Comparison of ENCODE assay signal across 8 cellular contexts in genomic region chr1:32071758-32072621, GRCh38. TPM values are rescaled to one million over a fixed set of nuclear protein-coding genes. Genes with fewer than 3 reads are reported as not detected.
DNase-seq lines count a peak whose midpoint lies in the region; ATAC-seq, FAIRE-seq and TF ChIP-seq lines count a peak whose summit lies in the region.

No MANE protein-coding gene starts in this region.

- H3K36me3 ChIP-seq in K562 (ENCODE audit: control insufficient read depth, insufficient read depth, low read length) (peaks cover 20% of the 10 kb centered on the region; the same call in 2 of the 3 replicates), right lobe of liver (peaks cover 0 to 10% (median 4%) of the 10 kb centered on the region in 4 donors), tibial nerve (peaks cover 0 to 21% (median 5%) of the 10 kb centered on the region in 3 donors)

- CTCF ChIA-PET in K562 (lab: Yijun Ruan, JAX; ENCODE audit: low intra/inter-chr PET ratio): interaction anchor here (0.6 to 0.8 kb wide), 2 partner anchors 9 to 84 kb away, joined by 3 to 4 read pairs; no protein-coding TSS in a partner anchor

- H3K27ac ChIP-seq in K562 (ENCODE audit: extremely low read depth, low read depth, low read length) (peak overlapping the region; percentile 13; the same call in 2 of the 3 replicates), right lobe of liver (peak overlapping the region; percentile 81 to 86 (median 86)), tibial nerve (peak overlapping the region; percentile 83 to 93 (median 88))

- peak overlapping the region; percentile 99 for H2AFZ ChIP-seq in K562 (ENCODE audit: low read depth, low read length)

- ATAC-seq in K562 (no peak), right lobe of liver (no peak)

- in situ Hi-C loops in K562 (cut with MboI): no loop called here

- FAIRE-seq in K562 (lab: Jason Lieb, UNC): peak; percentile 6

- H3K4me3 ChIP-seq in NB4 (ENCODE audit: low read depth, low read length) (peak overlapping the region; percentile 68), K562 (peak overlapping the region; percentile 83), right lobe of liver (peak overlapping the region; percentile 71 to 93 (median 83)), tibial nerve (peak overlapping the region; percentile 63 to 87 (median 71))

- TF ChIP-seq POLR2A in NB4 (IDR thresholded peaks at IDR 0.05; ENCODE audit: extremely low read depth, insufficient read length) (no peak), K562 (conservative IDR thresholded peaks at IDR 0.05) (no peak), right lobe of liver (IDR thresholded peaks at IDR 0.05) (no peak), tibial nerve (IDR thresholded peaks at IDR 0.05) (no peak)

- peaks cover 17 to 24% of the 10 kb centered on the region in 2 experiments for H3K4me1 ChIP-seq in K562 (replicated peaks in 1 of 2; ENCODE audit: control insufficient read depth in 2 of 2, insufficient read depth in 2 of 2, low read length in 2 of 2)
- H3K4me1 ChIP-seq in right lobe of liver: peaks cover 0 to 7% (median 0%) of the 10 kb centered on the region in 4 donors
- H3K4me1 ChIP-seq in tibial nerve: peaks cover 0 to 40% (median 11%) of the 10 kb centered on the region in 4 donors

- no peaks in the 10 kb centered on the region; the same call in 1 of the 2 replicates for H4K20me1 ChIP-seq in K562 (replicated peaks; ENCODE audit: control insufficient read depth, insufficient read depth, low read length)

- H3K27me3 ChIP-seq in K562 (ENCODE audit: control insufficient read depth in 2 of 2, insufficient read depth in 2 of 2, low read length in 2 of 2) (no peaks in the 10 kb centered on the region), right lobe of liver (no peaks in the 10 kb centered on the region), tibial nerve (no peaks in the 10 kb centered on the region)

- no peaks in the 10 kb centered on the region for H3K9me3 ChIP-seq in K562 (replicated peaks; ENCODE audit: control insufficient read depth, insufficient read depth, low read depth, low read length)
- no peaks in the 10 kb centered on the region for H3K9me3 ChIP-seq in right lobe of liver
- H3K9me3 ChIP-seq in tibial nerve: no peaks in the 10 kb centered on the region

- peaks cover 4% of the 10 kb centered on the region for H3K9me1 ChIP-seq in K562 (ENCODE audit: control insufficient read depth, insufficient read depth, low read length)

- WGBS in K562 (ENCODE audit: insufficient coverage, low coverage, missing lambda C conversion rate): 15% methylated on average over 14 of the region's 14 CpGs
- 5% methylated on average over 12 of the region's 14 CpGs for WGBS in right lobe of liver (ENCODE audit: insufficient coverage, low coverage, low lambda C conversion rate, missing lambda C conversion rate)
- 13 to 15% methylated on average over 14 of the region's 14 CpGs for WGBS in tibial nerve, 2 donors

- peak overlapping the region; percentile 89 for H3K4me2 ChIP-seq in K562 (ENCODE audit: insufficient read depth, low read length)

- intact Hi-C loops in K562 (cut with micrococcal nuclease) (loop anchor here (2.0 kb wide), 2 partner anchors 37 to 107 kb away; partner anchors contain the start of genes KPNA6 and TXLNA), right lobe of liver (cut with DNase I) (no loop called here)

- TF ChIP-seq CTCF in NB4 (IDR thresholded peaks at IDR 0.05; ENCODE audit: low read depth, low read length) (no peak), K562 (IDR thresholded peaks at IDR 0.05 in 2 of 3, conservative IDR thresholded peaks at IDR 0.05 in 1 of 3; ENCODE audit: insufficient read depth in 2 of 3, low read depth in 1 of 3, low read length in 3 of 3) (0 out of 6 replicates have a peak, but pooled peaks of 1 of the 3 experiments have one; percentile 31), right lobe of liver (IDR thresholded peaks at IDR 0.05) (no peak), tibial nerve (IDR thresholded peaks at IDR 0.05) (no peak)

- no peak for TF ChIP-seq EP300 in K562 (IDR thresholded peaks at IDR 0.05; ENCODE audit: low read length)
- TF ChIP-seq EP300 in tibial nerve (IDR thresholded peaks at IDR 0.05): no peak

- peak overlapping the region; percentile 60 to 89 for H3K9ac ChIP-seq in K562 (ENCODE audit: insufficient read depth in 1 of 2, low read depth in 2 of 2, low read length in 2 of 2)

- peak in 1 of 2 experiments; percentile 13; a peak in 1 of 4 replicates for TF ChIP-seq RAD21 in K562 (CRISPR knock-in tag; conservative IDR thresholded peaks at IDR 0.05 in 1 of 2, IDR thresholded peaks at IDR 0.05 in 1 of 2)

- TSS peak; percentile 76 for BruUV-seq in K562 (replicated peaks; lab: Mats Ljungman, UMichigan)

- POLR2A ChIA-PET in K562 (lab: Yijun Ruan, JAX): interaction anchor here (0.6 to 2.7 kb wide), 9 partner anchors 10 to 264 kb away, joined by 3 to 17 read pairs (median 7); partner anchors contain the start of genes KPNA6 and MARCKSL1

- DNase-seq in NCI-H2107 treated with DMSO at 0.1 percent for 48 hours (lab: John Stamatoyannopoulos, UW; ENCODE audit: unreplicated experiment): peak; percentile 67
- DNase-seq in NCI-H2107 (lab: John Stamatoyannopoulos, UW): no peak
- no peak for DNase-seq in NB4 (ENCODE audit: low read depth)
- DNase-seq in K562 (ENCODE audit: extremely low read depth in 1 of 4, low spot score in 3 of 4): no peak
- DNase-seq in right lobe of liver: no peak
- DNase-seq in tibial nerve (ENCODE audit: low spot score in 2 of 2): no peak
- no peak for DNase-seq in HUDEP-2 (lab: John Stamatoyannopoulos, UW; ENCODE audit: unreplicated experiment in 76 of 76)
- no peak for DNase-seq in effector CD4-positive, alpha-beta T cell

- H3K79me2 ChIP-seq in K562 (ENCODE audit: control insufficient read depth, insufficient read depth, low read length): peaks cover 21% of the 10 kb centered on the region

RNA-seq across cellular contexts. Expression of gene TMEM39B, which starts 0.7 kb away (rescaled TPM):
- 12.4 and 38.5 TPM in 2 replicates for total RNA-seq in K562 (2011; cell fraction: chromatin; rRNA removed; ENCODE audit: low replicate concordance)
- 42.0 and 48.5 TPM in 2 replicates for total RNA-seq in K562 (2011; cell fraction: nucleolus; rRNA removed)
- total RNA-seq in K562 (2011; cell fraction: nucleoplasm; rRNA removed): 31.2 and 37.3 TPM in 2 replicates
- total RNA-seq in K562 (2014; rRNA removed) (6.0 and 9.5 TPM in 2 replicates), K562 (2014; rRNA removed; fragmentation: Illumina TruSeq; extraction: Trizol) (4.9 and 6.9 TPM in 2 replicates), K562 (2015; rRNA removed; fragmentation: Illumina TruSeq; extraction: Trizol) (10.9 and 11.0 TPM in 2 replicates), K562 (2021) (28.5 and 29.3 TPM in 2 replicates), right lobe of liver (10 to 100 TPM in 1 of 6 experiments, 1 to 10 TPM in 5; 4.0 to 10.3 (median 6.3) TPM), tibial nerve (10 to 100 TPM in 2 of 4 donors, 1 to 10 TPM in 2; 3.7 to 13.2 (median 7.3) TPM)
- polyA plus RNA-seq in K562 (2011; rRNA removed) (9.7 and 22.5 TPM in 2 replicates), K562 (2014; fragmentation: Illumina TruSeq; extraction: Trizol) (17.4 and 17.7 TPM in 2 replicates), K562 (2014; fragmentation: Nextera tagmentation; extraction: Ambion mirVana) (1 to 10 TPM in 1 of 2 experiments, under 1 TPM in 1; 0.92 to 3.5 TPM), K562 (2014; rRNA removed) (10.9 and 12.2 TPM in 2 replicates)
- polyA plus RNA-seq in K562 (2011; cell fraction: cytosol; rRNA removed): 35.8 and 45.0 TPM in 2 replicates
- polyA plus RNA-seq in K562 (2011; cell fraction: nucleus; rRNA removed): 26.6 and 34.6 TPM in 2 replicates
- polyA plus RNA-seq in K562 (2012): 27.8 and 28.1 TPM in 2 replicates
- 12.3 and 16.2 TPM in 2 replicates for polyA minus RNA-seq in K562 (2011; rRNA and poly(A)+ RNA removed)
- polyA minus RNA-seq in K562 (2011; cell fraction: cytosol; rRNA and poly(A)+ RNA removed): 24.0 and 24.4 TPM in 2 replicates
- 11.2 and 12.8 TPM in 2 replicates for polyA minus RNA-seq in K562 (2011; cell fraction: nucleus; rRNA and poly(A)+ RNA removed)

RNA-seq across cellular contexts. Expression of gene KPNA6, which starts 35.9 kb away (rescaled TPM):
- 44.4 and 59.0 TPM in 2 replicates for total RNA-seq in K562 (2011; cell fraction: chromatin; rRNA removed; ENCODE audit: low replicate concordance)
- total RNA-seq in K562 (2011; cell fraction: nucleolus; rRNA removed): 21.2 and 22.4 TPM in 2 replicates
- total RNA-seq in K562 (2011; cell fraction: nucleoplasm; rRNA removed): 36.6 and 51.3 TPM in 2 replicates
- total RNA-seq in K562 (2014; rRNA removed) (20.1 and 26.7 TPM in 2 replicates), K562 (2014; rRNA removed; fragmentation: Illumina TruSeq; extraction: Trizol) (42.5 and 50.0 TPM in 2 replicates), K562 (2015; rRNA removed; fragmentation: Illumina TruSeq; extraction: Trizol) (36.9 and 38.9 TPM in 2 replicates), K562 (2021) (54.6 and 57.9 TPM in 2 replicates), right lobe of liver (10 to 100 TPM; 23.4 to 44.6 (median 34.0) TPM), tibial nerve (10 to 100 TPM; 30.3 to 39.3 (median 33.5) TPM)
- polyA plus RNA-seq in K562 (2011; rRNA removed) (36.6 and 41.6 TPM in 2 replicates), K562 (2014; fragmentation: Illumina TruSeq; extraction: Trizol) (26.6 and 30.0 TPM in 2 replicates), K562 (2014; fragmentation: Nextera tagmentation; extraction: Ambion mirVana) (10 to 100 TPM; 24.8 to 32.2 TPM), K562 (2014; rRNA removed) (27.6 and 32.2 TPM in 2 replicates)
- 18.7 and 33.1 TPM in 2 replicates for polyA plus RNA-seq in K562 (2011; cell fraction: cytosol; rRNA removed)
- 17.1 and 19.8 TPM in 2 replicates for polyA plus RNA-seq in K562 (2011; cell fraction: nucleus; rRNA removed)
- polyA plus RNA-seq in K562 (2012): 15.1 and 15.2 TPM in 2 replicates
- 47.4 and 66.2 TPM in 2 replicates for polyA minus RNA-seq in K562 (2011; rRNA and poly(A)+ RNA removed)
- polyA minus RNA-seq in K562 (2011; cell fraction: cytosol; rRNA and poly(A)+ RNA removed): 27.6 and 34.9 TPM in 2 replicates
- polyA minus RNA-seq in K562 (2011; cell fraction: nucleus; rRNA and poly(A)+ RNA removed): 8.8 and 20.9 TPM in 2 replicates

RNA-seq across cellular contexts. Expression of gene KHDRBS1, which starts 58.3 kb away (rescaled TPM):
- 35.0 and 69.1 TPM in 2 replicates for total RNA-seq in K562 (2011; cell fraction: chromatin; rRNA removed; ENCODE audit: low replicate concordance)
- 25.7 and 30.0 TPM in 2 replicates for total RNA-seq in K562 (2011; cell fraction: nucleolus; rRNA removed)
- 48.0 and 76.6 TPM in 2 replicates for total RNA-seq in K562 (2011; cell fraction: nucleoplasm; rRNA removed)
- total RNA-seq in K562 (2014; rRNA removed): 119 and 120 TPM in 2 replicates
- 114 and 125 TPM in 2 replicates for total RNA-seq in K562 (2014; rRNA removed; fragmentation: Illumina TruSeq; extraction: Trizol)
- total RNA-seq in K562 (2015; rRNA removed; fragmentation: Illumina TruSeq; extraction: Trizol): 97.2 and 102 TPM in 2 replicates
- 234 and 257 TPM in 2 replicates for total RNA-seq in K562 (2021)
- polyA plus RNA-seq in K562 (2011; rRNA removed): 53.7 and 55.5 TPM in 2 replicates
- polyA plus RNA-seq in K562 (2011; cell fraction: cytosol; rRNA removed): 42.2 and 48.3 TPM in 2 replicates
- polyA plus RNA-seq in K562 (2011; cell fraction: nucleus; rRNA removed): 41.0 and 48.4 TPM in 2 replicates
- 191 and 193 TPM in 2 replicates for polyA plus RNA-seq in K562 (2012)
- 199 and 203 TPM in 2 replicates for polyA plus RNA-seq in K562 (2014; fragmentation: Illumina TruSeq; extraction: Trizol)
- polyA plus RNA-seq in K562 (2014; fragmentation: Nextera tagmentation; extraction: Ambion mirVana): 10 to 100 TPM; 48.4 to 53.2 TPM
- polyA plus RNA-seq in K562 (2014; rRNA removed): 116 and 140 TPM in 2 replicates
- 36.1 and 52.7 TPM in 2 replicates for polyA minus RNA-seq in K562 (2011; rRNA and poly(A)+ RNA removed)
- polyA minus RNA-seq in K562 (2011; cell fraction: cytosol; rRNA and poly(A)+ RNA removed): 70.3 and 82.8 TPM in 2 replicates
- polyA minus RNA-seq in K562 (2011; cell fraction: nucleus; rRNA and poly(A)+ RNA removed): 17.4 and 34.9 TPM in 2 replicates
- 10 to 100 TPM; 22.8 to 38.2 (median 34.0) TPM for total RNA-seq in right lobe of liver
- total RNA-seq in tibial nerve: 10 to 100 TPM; 61.5 to 92.6 (median 78.6) TPM

Comparison
In these comparisons a context has a peak if more than half of its experiments do, and no peak if none do; other contexts are left out.
1. H3K27ac ChIP-seq: peak in every context shown above with its lines; median percentile 88 in tibial nerve; 86 in right lobe of liver; 13 in K562.